Comparison of ENCODE assay signal across 9 cellular contexts in genomic region chr20:31693987-31694661, GRCh38. TPM values are rescaled to one million over a fixed set of nuclear protein-coding genes. Genes with fewer than 3 reads are reported as not detected.
DNase-seq lines count a peak whose midpoint lies in the region; ATAC-seq and TF ChIP-seq lines count a peak whose summit lies in the region.
"Had no signal": no experiment of that assay in that cellular context is flagged by ENCODE, and none has a peak within 500 bp of the region (broad histone marks: within the 10 kb centered on the region; RNA-seq: fewer than 3 reads in every experiment).

No MANE protein-coding gene starts in this region.

- peaks cover 0 to 24% (median 11%) of the 10 kb centered on the region in 4 donors for H3K4me1 ChIP-seq in sigmoid colon

- H3K9me3 ChIP-seq in sigmoid colon = no peaks in the 10 kb centered on the region

- no peak overlapping the region for H3K4me3 ChIP-seq in coronary artery
- no peak overlapping the region for H3K4me3 ChIP-seq in sigmoid colon

- H3K4me1 Mint-ChIP-seq in stimulated activated effector memory CD8-positive, alpha-beta T cell treated with anti-CD3 and anti-CD28 coated beads, Interleukin-12 subunit alpha, Interleukin-12 subunit beta, amount 100 ng/mL, for 72 hours = peaks cover 67% of the 10 kb centered on the region

- TF ChIP-seq CTCF in coronary artery (IDR thresholded peaks at IDR 0.05) (no peak), sigmoid colon (IDR thresholded peaks at IDR 0.05) (no peak)

- WGBS in sigmoid colon, 2 donors = 69 to 71% methylated on average over 4 of the region's 4 CpGs

- H3K27ac ChIP-seq in coronary artery (peak overlapping the region; percentile 37 to 79), sigmoid colon (peak overlapping the region in 2 of 4 donors; percentile 11 to 35)

- H3K36me3 ChIP-seq in sigmoid colon = peaks cover 0 to 6% (median 0%) of the 10 kb centered on the region in 4 donors

- no peaks in the 10 kb centered on the region for H3K9me3 Mint-ChIP-seq in stimulated activated effector memory CD8-positive, alpha-beta T cell treated with anti-CD3 and anti-CD28 coated beads, Interleukin-12 subunit alpha, Interleukin-12 subunit beta, amount 100 ng/mL, for 72 hours

- H3K27ac Mint-ChIP-seq in stimulated activated effector memory CD8-positive, alpha-beta T cell treated with anti-CD3 and anti-CD28 coated beads, Interleukin-12 subunit alpha, Interleukin-12 subunit beta, amount 100 ng/mL, for 72 hours = peak overlapping the region; percentile 82

- no peak for TF ChIP-seq POLR2A in sigmoid colon (IDR thresholded peaks at IDR 0.05)

- DNase-seq in NCI-H748 (lab: John Stamatoyannopoulos, UW; ENCODE audit: unreplicated experiment) (peak; percentile 83), NCI-H748 treated with DMSO at 0.1 percent for 48 hours (lab: John Stamatoyannopoulos, UW) (no peak), NCI-H345 (lab: John Stamatoyannopoulos, UW) (peak; percentile 82), coronary artery (ENCODE audit: low spot score) (no peak), CD1c-positive myeloid dendritic cell (ENCODE audit: extremely low spot score) (no peak), sigmoid colon (no peak)
- no peak for DNase-seq in stimulated activated effector memory CD8-positive, alpha-beta T cell treated with anti-CD3 and anti-CD28 coated beads, Interleukin-12 subunit alpha, Interleukin-12 subunit beta, amount 100 ng/mL, for 72 hours (ENCODE audit: low spot score in 2 of 2)
- no peak for DNase-seq in effector CD4-positive, alpha-beta T cell
- DNase-seq: amygdala had no signal

- peaks cover 100% of the 10 kb centered on the region for H3K36me3 Mint-ChIP-seq in stimulated activated effector memory CD8-positive, alpha-beta T cell treated with anti-CD3 and anti-CD28 coated beads, Interleukin-12 subunit alpha, Interleukin-12 subunit beta, amount 100 ng/mL, for 72 hours

- TF ChIP-seq EP300 in sigmoid colon (IDR thresholded peaks at IDR 0.05) = no peak

- ATAC-seq in stimulated activated effector memory CD8-positive, alpha-beta T cell treated with anti-CD3 and anti-CD28 coated beads, Interleukin-12 subunit alpha, Interleukin-12 subunit beta, amount 100 ng/mL, for 72 hours = no peak

- no peaks in the 10 kb centered on the region for H3K27me3 ChIP-seq in sigmoid colon

- H3K4me3 Mint-ChIP-seq in stimulated activated effector memory CD8-positive, alpha-beta T cell treated with anti-CD3 and anti-CD28 coated beads, Interleukin-12 subunit alpha, Interleukin-12 subunit beta, amount 100 ng/mL, for 72 hours = no peak overlapping the region

- intact Hi-C loops in sigmoid colon (cut with DNase I) = no loop called here

RNA-seq across cellular contexts. Expression of gene BCL2L1, which starts 28.5 kb away (rescaled TPM):
- 10 to 100 TPM; 53.2 to 71.3 (median 55.7) TPM for total RNA-seq in sigmoid colon
- polyA plus RNA-seq in sigmoid colon = 10 to 100 TPM; 76.1 to 94.8 (median 78.7) TPM

RNA-seq across cellular contexts. Expression of gene TPX2, which starts 45.0 kb away (rescaled TPM):
- total RNA-seq in sigmoid colon = 1 to 10 TPM in 1 of 4 donors, under 1 TPM in 1, not detected in 2; 0.36 to 1.8 TPM
- 10 to 100 TPM in 1 of 3 donors, 1 to 10 TPM in 2; 2.4 to 24.0 (median 4.9) TPM for polyA plus RNA-seq in sigmoid colon

RNA-seq across cellular contexts. Expression of gene COX4I2, which starts 56.4 kb away (rescaled TPM):
- 1 to 10 TPM in 1 of 4 donors, not detected in 3; 1.1 TPM for total RNA-seq in sigmoid colon
- 1 to 10 TPM in 2 of 3 donors, not detected in 1; 1.4 to 3.0 TPM for polyA plus RNA-seq in sigmoid colon

Comparison
In these comparisons a context has a peak if more than half of its experiments do, and no peak if none do; other contexts are left out.
1. DNase-seq: peak in NCI-H748 (single experiment) and NCI-H345 (single experiment); none in NCI-H748 treated with DMSO at 0.1 percent for 48 hours (single experiment), coronary artery (single experiment), stimulated activated effector memory CD8-positive, alpha-beta T cell treated with anti-CD3 and anti-CD28 coated beads, Interleukin-12 subunit alpha, Interleukin-12 subunit beta, amount 100 ng/mL, for 72 hours (0 of 2), effector CD4-positive, alpha-beta T cell (single experiment), CD1c-positive myeloid dendritic cell (single experiment) and sigmoid colon (single experiment).